24 cellular contexts compared by ENCODE assay signal in genomic region chr18:46794607-46795006, GRCh38. TPM values are rescaled to one million over a fixed set of nuclear protein-coding genes. Genes with fewer than 3 reads are reported as not detected.
"Had no signal": no experiment of that assay in that cellular context is flagged by ENCODE, and none has a peak within 500 bp of the region (broad histone marks: within the 10 kb centered on the region; RNA-seq: fewer than 3 reads in every experiment).

No MANE protein-coding gene starts in this region.

- H3K9me3 ChIP-seq: breast epithelium had no signal

- H3K9ac ChIP-seq: KMS-11 had no signal

- H3K4me3 ChIP-seq: breast epithelium, PC-9 had no signal

- DNase-seq: activated CD4-positive, alpha-beta T cell treated with anti-CD3 and anti-CD28 coated beads for 36 hours; activated CD4-positive, CD25-positive, alpha-beta regulatory T cell; activated CD8-positive, alpha-beta memory T cell treated with anti-CD3 and anti-CD28 coated beads, Interleukin-2, amount 50 U/mL, for 48 hours; activated CD8-positive, alpha-beta T cell treated with anti-CD3 and anti-CD28 coated beads for 36 hours; activated effector memory CD4-positive, alpha-beta T cell treated with Interleukin-2 at 50 U/mL for 16 hours; activated naive CD4-positive, alpha-beta T cell; activated T-cell treated with anti-CD3 and anti-CD28 coated beads, Interleukin-2, amount 50 U/mL, for 1 hour; aorta; central memory CD4-positive, alpha-beta T cell; NCI-H1092; NCI-H1930; NCI-H345; NCI-H510A; NCI-H526 treated with DMSO at 0.1 percent for 48 hours; PC-9; SHP77 treated with DMSO at 0.1 percent for 48 hours; T-cell; T-helper 2 cell; T1000 had no signal

- FAIRE-seq: TTC549 had no signal

- H2AFZ ChIP-seq: PC-9 had no signal

- ATAC-seq: activated CD4-positive, alpha-beta T cell treated with anti-CD3 and anti-CD28 coated beads for 36 hours; activated CD8-positive, alpha-beta T cell treated with anti-CD3 and anti-CD28 coated beads for 36 hours; T-cell had no signal

- H3K27ac ChIP-seq: breast epithelium, KMS-11, PC-9 had no signal

- H3K4me1 ChIP-seq: breast epithelium had no signal

- H3K27me3 ChIP-seq: breast epithelium had no signal

- H3K4me2 ChIP-seq: KMS-11, PC-9 had no signal

- H3K36me3 ChIP-seq: breast epithelium had no signal

RNA-seq across cellular contexts. Expression of gene ST8SIA5, which starts 37.8 kb away (rescaled TPM):
- total RNA-seq: activated CD4-positive, alpha-beta T cell treated with anti-CD3 and anti-CD28 coated beads for 36 hours; activated CD8-positive, alpha-beta T cell treated with anti-CD3 and anti-CD28 coated beads for 36 hours; MCF 10A; PC-9; SK-MEL-5 had no signal
